ENCODE assay signal across 11 cellular contexts in genomic region chr4:168475745-168476144, GRCh38. TPM values are rescaled to one million over a fixed set of nuclear protein-coding genes. Genes with fewer than 3 reads are reported as not detected.
A peak's percentile ranks its signal among the peaks of the same experiment; 100 is the strongest.
DNase-seq lines count a peak whose midpoint lies in the region; ATAC-seq and TF ChIP-seq lines count a peak whose summit lies in the region.
"Had no signal": no experiment of that assay in that cellular context is flagged by ENCODE, and none has a peak within 500 bp of the region (broad histone marks: within the 10 kb centered on the region; RNA-seq: fewer than 3 reads in every experiment).

No MANE protein-coding gene starts in this region.

- POLR2A ChIA-PET in HEK293 (lab: Yijun Ruan, JAX) = no interaction called here

- H3K36me3 Mint-ChIP-seq in activated naive CD8-positive, alpha-beta T cell treated with anti-CD3 and anti-CD28 coated beads, Interleukin-2, amount 50 U/mL, for 24 hours (ENCODE audit: low read depth) = peaks cover 17% of the 10 kb centered on the region
- H3K36me3 Mint-ChIP-seq: brain had no signal

- H3K9me3 Mint-ChIP-seq in activated naive CD8-positive, alpha-beta T cell treated with anti-CD3 and anti-CD28 coated beads, Interleukin-2, amount 50 U/mL, for 24 hours = no peaks in the 10 kb centered on the region

- H3K36me3 ChIP-seq in HEK293 (ENCODE audit: control insufficient read depth in 2 of 2, insufficient read depth in 1 of 2, low read length in 2 of 2) = peaks cover 0 to 2% of the 10 kb centered on the region in 2 experiments; a peak in 1 of 3 replicates

- no peaks in the 10 kb centered on the region for H3K27me3 Mint-ChIP-seq in activated naive CD8-positive, alpha-beta T cell treated with anti-CD3 and anti-CD28 coated beads, Interleukin-2, amount 50 U/mL, for 24 hours

- peaks cover 54% of the 10 kb centered on the region for H3K4me1 Mint-ChIP-seq in activated naive CD8-positive, alpha-beta T cell treated with anti-CD3 and anti-CD28 coated beads, Interleukin-2, amount 50 U/mL, for 24 hours

- ATAC-seq in activated naive CD8-positive, alpha-beta T cell treated with anti-CD3 and anti-CD28 coated beads, Interleukin-2, amount 50 U/mL, for 24 hours = peak; percentile 59
- ATAC-seq in GM19328 (IDR thresholded peaks at IDR 0.05; ENCODE audit: unreplicated experiment) (no peak), HG03460 (IDR thresholded peaks at IDR 0.05; ENCODE audit: unreplicated experiment) (no peak)

- no peak for TF ChIP-seq CTCF in HEK293 (tag by site-specific recombination; IDR thresholded peaks at IDR 0.05)

- CTCF ChIA-PET in HEK293 (lab: Yijun Ruan, JAX) = interaction anchor here (0.6 to 1.0 kb wide), 2 partner anchors 9 to 353 kb away, joined by 3 read pairs; no protein-coding TSS in a partner anchor

- H3K4me3 ChIP-seq in HEK293 (ENCODE audit: low read depth, low read length) = no peak overlapping the region
- H3K4me3 ChIP-seq: left ventricle myocardium inferior, SJSA1 had no signal

- DNase-seq in NCI-H1417 (lab: John Stamatoyannopoulos, UW) = peak in 2 of 3 experiments; percentile 8 to 38
- no peak for DNase-seq in NCI-H1417 treated with DMSO at 0.1 percent for 48 hours (lab: John Stamatoyannopoulos, UW)
- DNase-seq in activated naive CD8-positive, alpha-beta T cell treated with anti-CD3 and anti-CD28 coated beads, Interleukin-2, amount 50 U/mL, for 24 hours = peak; percentile 44
- DNase-seq in myocyte (ENCODE audit: low read depth) = peak; percentile 20
- no peak for DNase-seq in DMS153 (lab: John Stamatoyannopoulos, UW)
- DNase-seq: left ventricle myocardium inferior had no signal

- H3K9me3 ChIP-seq in HEK293 (ENCODE audit: control insufficient read depth, insufficient read depth, low read depth, low read length) = no peaks in the 10 kb centered on the region
- H3K9me3 ChIP-seq: left ventricle myocardium inferior had no signal

- peaks cover 11% of the 10 kb centered on the region for H3K4me1 ChIP-seq in HEK293 (ENCODE audit: control insufficient read depth, insufficient read depth, low read length)

- H3K27ac ChIP-seq in HEK293 (ENCODE audit: extremely low read depth, low read depth, low read length) = no peak overlapping the region
- H3K27ac ChIP-seq: left ventricle myocardium inferior, SJSA1 had no signal

- peak overlapping the region; percentile 35 for H3K27ac Mint-ChIP-seq in activated naive CD8-positive, alpha-beta T cell treated with anti-CD3 and anti-CD28 coated beads, Interleukin-2, amount 50 U/mL, for 24 hours
- H3K27ac Mint-ChIP-seq: brain had no signal

- H3K4me3 Mint-ChIP-seq in activated naive CD8-positive, alpha-beta T cell treated with anti-CD3 and anti-CD28 coated beads, Interleukin-2, amount 50 U/mL, for 24 hours = no peak overlapping the region

TF ChIP-seq in HEK293, 187 proteins besides CTCF, POLR2A, EP300 and RAD21:
- TF ChIP-seq ZNF76 (tag by site-specific recombination; IDR thresholded peaks at IDR 0.05; ENCODE audit: borderline replicate concordance, low read depth) (no peak), ZNF596 (tag by site-specific recombination; IDR thresholded peaks at IDR 0.05) (0 out of 2 replicates have a peak, but pooled peaks have one; percentile 20)

RNA-seq across cellular contexts. Expression of gene DDX60L, which starts 4.5 kb away (rescaled TPM):
- total RNA-seq in myocyte = 28.8 and 33.9 TPM in 2 replicates
- polyA plus RNA-seq in myocyte (2012) = 9.1 TPM

RNA-seq across cellular contexts. Expression of gene PALLD, which starts 21.1 kb away (rescaled TPM):
- total RNA-seq in myocyte = 250 and 310 TPM in 2 replicates
- polyA plus RNA-seq in myocyte (2012) = 427 TPM

Comparison
In these comparisons a context has a peak if more than half of its experiments do, and no peak if none do; other contexts are left out.
1. DNase-seq: peak in NCI-H1417 (2 of 3), activated naive CD8-positive, alpha-beta T cell treated with anti-CD3 and anti-CD28 coated beads, Interleukin-2, amount 50 U/mL, for 24 hours (single experiment) and myocyte (single experiment); none in NCI-H1417 treated with DMSO at 0.1 percent for 48 hours (single experiment) and DMS153 (single experiment).